In the genomic region with DNA sequence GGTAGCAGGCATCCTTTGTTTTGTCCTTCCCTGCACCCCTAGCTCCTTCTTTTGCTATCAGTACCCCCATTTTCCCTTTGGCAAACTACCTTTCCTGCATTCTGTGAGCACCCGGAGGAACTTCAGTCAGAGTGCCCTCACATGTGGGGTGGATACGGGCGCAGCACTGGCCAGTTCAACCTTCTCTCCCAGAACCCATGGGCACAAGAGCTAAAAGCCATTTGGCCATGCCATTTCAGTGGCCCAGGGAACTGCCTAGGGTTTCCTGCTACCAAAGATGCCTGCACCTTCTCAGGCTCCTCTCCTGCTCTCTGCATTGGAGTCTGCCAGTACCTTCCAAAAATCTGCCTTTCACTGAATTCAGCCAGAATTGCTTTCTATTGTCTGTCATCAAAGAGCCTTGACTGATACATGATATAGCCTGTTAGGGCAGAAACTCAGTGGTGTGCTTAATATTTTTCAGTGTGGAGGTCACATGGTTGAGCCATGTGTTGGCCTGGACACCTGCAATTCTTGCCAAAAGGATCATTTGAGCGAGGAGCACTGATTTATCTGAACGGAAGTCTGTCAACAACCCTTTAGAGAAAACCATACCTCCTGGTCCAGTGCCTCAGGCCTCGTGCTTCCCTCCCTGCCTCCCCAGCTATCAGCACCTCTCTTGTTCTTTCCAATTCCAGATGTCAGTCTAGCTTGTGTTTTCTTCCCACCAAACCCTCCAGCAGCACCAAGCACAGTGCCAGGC, we compare ENCODE assay signal across 28 cellular contexts. TPM values are rescaled to one million over a fixed set of nuclear protein-coding genes. Genes with fewer than 3 reads are reported as not detected.
DNase-seq lines count a peak whose midpoint lies in the region; ATAC-seq and TF ChIP-seq lines count a peak whose summit lies in the region.
"Had no signal": no experiment of that assay in that cellular context is flagged by ENCODE, and none has a peak within 500 bp of the region (broad histone marks: within the 10 kb centered on the region; RNA-seq: fewer than 3 reads in every experiment).

No MANE protein-coding gene starts in this region.

- H3K36me3 Mint-ChIP-seq in osteocyte (ENCODE audit: unreplicated experiment) = no peaks in the 10 kb centered on the region
- H3K36me3 Mint-ChIP-seq: activated naive CD4-positive, alpha-beta T cell treated with anti-CD3 and anti-CD28 coated beads, Interleukin-2, amount 50 U/mL, for 72 hours; natural killer cell; T-cell had no signal

- POLR2A ChIA-PET in SK-N-SH (lab: Yijun Ruan, JAX) = no interaction called here

- no peak overlapping the region for H2AFZ ChIP-seq in SK-N-SH (ENCODE audit: low read depth)

- no peak overlapping the region for H3K4me3 Mint-ChIP-seq in osteocyte (ENCODE audit: unreplicated experiment)
- H3K4me3 Mint-ChIP-seq: activated T-cell treated with anti-CD3 and anti-CD28 coated beads, Interleukin-2, amount 50 U/mL, for 72 hours; effector memory CD8-positive, alpha-beta T cell; natural killer cell; T-cell had no signal

- no peaks in the 10 kb centered on the region for H3K9me3 ChIP-seq in SK-N-SH
- H3K9me3 ChIP-seq in tibial nerve = no peaks in the 10 kb centered on the region
- no peaks in the 10 kb centered on the region for H3K9me3 ChIP-seq in BE2C
- H3K9me3 ChIP-seq: ovary, thoracic aorta had no signal

- peaks cover 31% of the 10 kb centered on the region for H3K27me3 Mint-ChIP-seq in osteocyte (ENCODE audit: unreplicated experiment)

- no peak overlapping the region for H3K4me2 ChIP-seq in SK-N-SH

- H3K27me3 ChIP-seq in SK-N-SH (ENCODE audit: insufficient read depth) (no peaks in the 10 kb centered on the region; the same call in 1 of the 2 replicates), tibial nerve (no peaks in the 10 kb centered on the region), BE2C (no peaks in the 10 kb centered on the region)
- H3K27me3 ChIP-seq: ovary had no signal

- DNase-seq in SK-N-SH (peak; percentile 49), fibroblast of the aortic adventitia (ENCODE audit: low read depth) (peak; percentile 24), osteocyte (ENCODE audit: extremely low spot score, unreplicated experiment) (peak; percentile 69), tibial nerve (ENCODE audit: low spot score in 2 of 2) (no peak), BE2C (no peak), kidney tubule cell (ENCODE audit: low spot score) (no peak)
- DNase-seq: 8988T; activated CD8-positive, alpha-beta memory T cell treated with anti-CD3 and anti-CD28 coated beads for 24 hours; activated T-cell treated with anti-CD3 and anti-CD28 coated beads, Interleukin-2, amount 50 U/mL, for 72 hours; DMS53; effector memory CD8-positive, alpha-beta T cell; GF-D8; kidney glomerular epithelial cell; natural killer cell; NCI-H1092; NCI-H1930; NCI-H2227 treated with DMSO at 0.1 percent for 48 hours; NCI-H82; SHP77 treated with DMSO at 0.1 percent for 48 hours had no signal

- H3K9me3 Mint-ChIP-seq in osteocyte (ENCODE audit: unreplicated experiment) = no peaks in the 10 kb centered on the region
- H3K9me3 Mint-ChIP-seq: activated naive CD4-positive, alpha-beta T cell treated with anti-CD3 and anti-CD28 coated beads, Interleukin-2, amount 50 U/mL, for 72 hours; activated T-cell treated with anti-CD3 and anti-CD28 coated beads, Interleukin-2, amount 50 U/mL, for 72 hours; effector memory CD8-positive, alpha-beta T cell; natural killer cell; T-cell had no signal

- TF ChIP-seq CTCF in SK-N-SH (IDR thresholded peaks at IDR 0.05) (no peak), fibroblast of the aortic adventitia (IDR thresholded peaks at IDR 0.05; ENCODE audit: insufficient read depth, low read length) (no peak), osteocyte (IDR thresholded peaks at IDR 0.05) (no peak), tibial nerve (IDR thresholded peaks at IDR 0.05) (no peak), BE2C (IDR thresholded peaks at IDR 0.05; ENCODE audit: low read depth, low read length) (no peak)

- no peaks in the 10 kb centered on the region for H4K20me1 ChIP-seq in SK-N-SH (ENCODE audit: insufficient read depth)

- TF ChIP-seq RAD21 in SK-N-SH (IDR thresholded peaks at IDR 0.05; ENCODE audit: low read length) = no peak

- WGBS in SK-N-SH (ENCODE audit: low lambda C conversion rate) = 62% methylated on average over 6 of the region's 6 CpGs
- WGBS in tibial nerve, 2 donors = 82 to 89% methylated on average over 6 of the region's 6 CpGs

- TF ChIP-seq EP300 in SK-N-SH (IDR thresholded peaks at IDR 0.05; ENCODE audit: borderline replicate concordance in 1 of 2, low read depth in 1 of 2, low read length in 1 of 2) (no peak; a peak in 1 of 4 replicates), tibial nerve (IDR thresholded peaks at IDR 0.05) (peak in 1 of 2 donors; percentile 11)

- CTCF ChIA-PET in SK-N-SH (lab: Yijun Ruan, JAX) = interaction anchor here (0.7 to 1.3 kb wide), 3 partner anchors 10 to 18 kb away, joined by 3 to 6 read pairs (median 3); no protein-coding TSS in a partner anchor

- ATAC-seq in SK-N-SH treated with all-trans-retinoic acid at 6 μM for 48 hours (no peak), HG03565 (IDR thresholded peaks at IDR 0.05; ENCODE audit: unreplicated experiment) (no peak)
- ATAC-seq: activated naive CD4-positive, alpha-beta T cell treated with anti-CD3 and anti-CD28 coated beads, Interleukin-2, amount 50 U/mL, for 72 hours; activated T-cell treated with anti-CD3 and anti-CD28 coated beads, Interleukin-2, amount 50 U/mL, for 72 hours; effector memory CD8-positive, alpha-beta T cell; esophagus mucosa; natural killer cell; T-cell had no signal

- H3K36me3 ChIP-seq in SK-N-SH (replicated peaks in 1 of 2; ENCODE audit: control insufficient read depth in 1 of 2, insufficient read depth in 2 of 2, low read length in 1 of 2) = no peaks in the 10 kb centered on the region
- no peaks in the 10 kb centered on the region for H3K36me3 ChIP-seq in tibial nerve
- H3K36me3 ChIP-seq in BE2C = no peaks in the 10 kb centered on the region
- H3K36me3 ChIP-seq: ovary, thoracic aorta had no signal

- H3K4me3 ChIP-seq in SK-N-SH (ENCODE audit: low read depth in 2 of 2, low read length in 1 of 2) = no peak overlapping the region
- H3K4me3 ChIP-seq in fibroblast of the aortic adventitia (ENCODE audit: low read depth, low read length) = no peak overlapping the region
- H3K4me3 ChIP-seq in tibial nerve = no peak overlapping the region
- no peak overlapping the region for H3K4me3 ChIP-seq in BE2C (ENCODE audit: low read depth, low read length)
- H3K4me3 ChIP-seq: ovary, thoracic aorta had no signal

- H3K4me1 ChIP-seq in SK-N-SH (ENCODE audit: control insufficient read depth in 1 of 2, insufficient read depth in 2 of 2, low read depth in 1 of 2, low read length in 1 of 2) (peaks cover 0 to 12% of the 10 kb centered on the region in 2 experiments; a peak in 1 of 4 replicates), tibial nerve (peaks cover 0 to 77% (median 3%) of the 10 kb centered on the region in 4 donors), BE2C (no peaks in the 10 kb centered on the region)

- H3K27ac ChIP-seq in SK-N-SH (ENCODE audit: low read depth in 2 of 2, low read length in 1 of 2) (peak overlapping the region in 1 of 2 experiments; percentile 45; a peak in 2 of 4 replicates), tibial nerve (peak overlapping the region; percentile 78 to 95 (median 84))
- H3K27ac ChIP-seq: ovary, thoracic aorta had no signal

- no peaks in the 10 kb centered on the region for H3K4me1 Mint-ChIP-seq in osteocyte (ENCODE audit: unreplicated experiment)
- H3K4me1 Mint-ChIP-seq: natural killer cell, T-cell had no signal

- H3K9me2 ChIP-seq in SK-N-SH = no peaks in the 10 kb centered on the region

- no peak overlapping the region for H3K9ac ChIP-seq in SK-N-SH

- TF ChIP-seq POLR2A in tibial nerve (IDR thresholded peaks at IDR 0.05) = no peak

- H3K79me2 ChIP-seq in SK-N-SH (ENCODE audit: insufficient read depth) = no peaks in the 10 kb centered on the region

- H3K27ac Mint-ChIP-seq in osteocyte (ENCODE audit: unreplicated experiment) = no peak overlapping the region
- H3K27ac Mint-ChIP-seq: activated T-cell treated with anti-CD3 and anti-CD28 coated beads, Interleukin-2, amount 50 U/mL, for 72 hours; effector memory CD8-positive, alpha-beta T cell; natural killer cell; T-cell had no signal

- H3F3A ChIP-seq in SK-N-SH (replicated peaks; ENCODE audit: insufficient read depth) = no peaks in the 10 kb centered on the region

TF ChIP-seq in SK-N-SH, 30 proteins besides CTCF, POLR2A, EP300 and RAD21 (continues in another document):
- TF ChIP-seq GABPA (IDR thresholded peaks at IDR 0.05; ENCODE audit: low read depth) = no peak
- TF ChIP-seq GATA2 (CRISPR knock-in tag; IDR thresholded peaks at IDR 0.05) = peak; percentile 47; the same call in 1 of the 2 replicates
- no peak for TF ChIP-seq JUND (IDR thresholded peaks at IDR 0.05)
- TF ChIP-seq RCOR1 (IDR thresholded peaks at IDR 0.05; ENCODE audit: low read length) = 0 out of 2 replicates have a peak, but pooled peaks have one; percentile 25

TF ChIP-seq in SK-N-SH treated with all-trans-retinoic acid at 6 μM for 48 hours, 23 proteins besides CTCF, POLR2A, EP300 and RAD21 (continues in another document):
- no peak for TF ChIP-seq ARNTL (CRISPR knock-in tag; IDR thresholded peaks at IDR 0.05; ENCODE audit: borderline replicate concordance, low read depth)
- TF ChIP-seq CSDC2 (CRISPR knock-in tag; IDR thresholded peaks at IDR 0.05) = no peak
- no peak for TF ChIP-seq TOX (CRISPR knock-in tag; IDR thresholded peaks at IDR 0.05; ENCODE audit: borderline replicate concordance)
- no peak for TF ChIP-seq TCF4 (CRISPR knock-in tag; IDR thresholded peaks at IDR 0.05; ENCODE audit: borderline replicate concordance)

RNA-seq across cellular contexts. Expression of gene HHATL, which starts 27.0 kb away (rescaled TPM):
- polyA plus RNA-seq in SK-N-SH (2012; rRNA removed) = not detected in 2 replicates
- polyA plus RNA-seq in SK-N-SH (2012; cell fraction: cytosol; rRNA removed) = not detected in 2 replicates
- polyA plus RNA-seq in SK-N-SH (2012; cell fraction: nucleus; rRNA removed) = 0.09 TPM in 1 of 2 replicates, not detected in the other
- total RNA-seq in fibroblast of the aortic adventitia (ENCODE audit: low replicate concordance) (not detected in 2 replicates), osteocyte (not detected in 2 replicates), tibial nerve (1 to 10 TPM in 1 of 4 donors, not detected in 3; 3.5 TPM)
- not detected for polyA plus RNA-seq in BE2C (2012; ENCODE audit: insufficient read depth, insufficient read length, low read depth)
- total RNA-seq: activated naive CD4-positive, alpha-beta T cell treated with anti-CD3 and anti-CD28 coated beads, Interleukin-2, amount 50 U/mL, for 72 hours; activated T-cell treated with anti-CD3 and anti-CD28 coated beads, Interleukin-2, amount 50 U/mL, for 72 hours; astrocyte; cerebellum; esophagus mucosa; natural killer cell; T-cell; thoracic aorta had no signal

RNA-seq across cellular contexts. Expression of gene CCDC13, which starts 43.5 kb away (rescaled TPM):
- polyA plus RNA-seq in SK-N-SH (2012; rRNA removed) = 0.66 and 1.3 TPM in 2 replicates
- polyA plus RNA-seq in SK-N-SH (2012; cell fraction: cytosol; rRNA removed) = 0.37 and 0.82 TPM in 2 replicates
- polyA plus RNA-seq in SK-N-SH (2012; cell fraction: nucleus; rRNA removed) = 2.9 and 3.2 TPM in 2 replicates
- total RNA-seq in fibroblast of the aortic adventitia (ENCODE audit: low replicate concordance) (0.27 and 8.6 TPM in 2 replicates), osteocyte (0.30 TPM in 1 of 2 replicates, not detected in the other), tibial nerve (10 to 100 TPM in 1 of 4 donors, 1 to 10 TPM in 3; 1.7 to 12.6 (median 2.0) TPM)
- 0.80 TPM for polyA plus RNA-seq in BE2C (2012; ENCODE audit: insufficient read depth, insufficient read length, low read depth)
- total RNA-seq: esophagus mucosa had no signal

RNA-seq across cellular contexts. Expression of gene KLHL40, which starts 44.2 kb away (rescaled TPM):
- polyA plus RNA-seq in SK-N-SH (2012; rRNA removed) = not detected in 2 replicates
- polyA plus RNA-seq in SK-N-SH (2012; cell fraction: cytosol; rRNA removed) = not detected in 2 replicates
- not detected in 2 replicates for polyA plus RNA-seq in SK-N-SH (2012; cell fraction: nucleus; rRNA removed)
- total RNA-seq in fibroblast of the aortic adventitia (ENCODE audit: low replicate concordance) (not detected in 2 replicates), osteocyte (not detected in 2 replicates), tibial nerve (under 1 TPM in 1 of 4 donors, not detected in 3; 0.42 TPM)
- polyA plus RNA-seq in BE2C (2012; ENCODE audit: insufficient read depth, insufficient read length, low read depth) = not detected
- total RNA-seq: activated naive CD4-positive, alpha-beta T cell treated with anti-CD3 and anti-CD28 coated beads, Interleukin-2, amount 50 U/mL, for 72 hours; activated T-cell treated with anti-CD3 and anti-CD28 coated beads, Interleukin-2, amount 50 U/mL, for 72 hours; astrocyte; esophagus mucosa; natural killer cell; ovary; T-cell; thoracic aorta had no signal
- polyA plus RNA-seq: ovary had no signal

Comparison
In these comparisons a context has a peak if more than half of its experiments do, and no peak if none do; other contexts are left out.
1. DNase-seq: peak in SK-N-SH (single experiment), fibroblast of the aortic adventitia (single experiment) and osteocyte (single experiment); none in tibial nerve (0 of 2), BE2C (single experiment) and kidney tubule cell (single experiment).